ENCODE assay signal across 9 cellular contexts in genomic region chr3:62529230-62529629, GRCh38.
A peak's percentile ranks its signal among the peaks of the same experiment; 100 is the strongest.
DNase-seq lines count a peak whose midpoint lies in the region; ATAC-seq, FAIRE-seq and TF ChIP-seq lines count a peak whose summit lies in the region.
"Had no signal": no experiment of that assay in that cellular context is flagged by ENCODE, and none has a peak within 500 bp of the region (broad histone marks: within the 10 kb centered on the region; RNA-seq: fewer than 3 reads in every experiment).

No MANE protein-coding gene starts in this region.

- ATAC-seq in HepG2: no peak
- ATAC-seq in right lobe of liver: no peak
- ATAC-seq in HG03039 (IDR thresholded peaks at IDR 0.05; ENCODE audit: unreplicated experiment): no peak
- no peak for ATAC-seq in GM18502 (IDR thresholded peaks at IDR 0.05; ENCODE audit: poor library complexity, unreplicated experiment)
- ATAC-seq: T-helper 17 cell had no signal

- TF ChIP-seq POLR2A in HepG2 (IDR thresholded peaks at IDR 0.05; ENCODE audit: insufficient read depth in 1 of 2, low read depth in 2 of 2, low read length in 2 of 2) (no peak), right lobe of liver (IDR thresholded peaks at IDR 0.05) (no peak)

- no peak overlapping the region for H3K4me3 ChIP-seq in HepG2 (replicated peaks in 1 of 3; ENCODE audit: insufficient read depth in 1 of 3, low read depth in 2 of 3, low read length in 3 of 3)
- no peak overlapping the region for H3K4me3 ChIP-seq in right lobe of liver
- H3K4me3 ChIP-seq in left ventricle myocardium inferior: no peak overlapping the region

- H3K9me3 ChIP-seq in HepG2 (ENCODE audit: low read length) (no peaks in the 10 kb centered on the region), right lobe of liver (no peaks in the 10 kb centered on the region), left ventricle myocardium inferior (replicated peaks) (no peaks in the 10 kb centered on the region)

- POLR2A ChIA-PET in HepG2 (lab: Yijun Ruan, JAX): no interaction called here
- POLR2A ChIA-PET in activated CD4-positive, alpha-beta memory T cell treated with anti-CD3 and anti-CD28 coated beads, Interleukin-2, amount 10 ng/mL, durations not matched to agents 7 days and 5 days (lab: Charles Lee): no interaction called here

- H3K27me3 ChIP-seq in HepG2 (ENCODE audit: control insufficient read depth in 1 of 2, insufficient read depth in 2 of 2, low read length in 2 of 2): 0 out of 5 replicates have a peak, but pooled peaks cover 0 to 1% of the 10 kb centered on the region in 2 experiments
- H3K27me3 ChIP-seq in right lobe of liver: no peaks in the 10 kb centered on the region
- H3K27me3 ChIP-seq in left ventricle myocardium inferior (ENCODE audit: low read depth): no peaks in the 10 kb centered on the region

- H3K9me3 Mint-ChIP-seq in activated CD4-positive, alpha-beta memory T cell treated with anti-CD3 and anti-CD28 coated beads, Interleukin-2, amount 10 ng/mL, durations not matched to agents 7 days and 5 days: peaks cover 4% of the 10 kb centered on the region

- H3K27ac Mint-ChIP-seq in activated CD4-positive, alpha-beta memory T cell treated with anti-CD3 and anti-CD28 coated beads, Interleukin-2, amount 10 ng/mL, durations not matched to agents 7 days and 5 days: no peak overlapping the region
- H3K27ac Mint-ChIP-seq: T-helper 17 cell had no signal

- in situ Hi-C loops in HepG2 (cut with HindIII; ENCODE audit: extremely low pct_ligation_motif_present, low pct_unique_long_range_greater_than_20kb): no loop called here

- H3K79me2 ChIP-seq in HepG2 (ENCODE audit: insufficient read depth, low read length): no peaks in the 10 kb centered on the region

- intact Hi-C loops in HepG2 (cut with micrococcal nuclease; ENCODE audit: unreplicated experiment) (no loop called here), right lobe of liver (cut with DNase I) (no loop called here), left ventricle myocardium inferior (cut with micrococcal nuclease) (no loop called here)

- H3K36me3 ChIP-seq in HepG2 (replicated peaks in 1 of 2; ENCODE audit: control insufficient read depth in 1 of 2, insufficient read depth in 2 of 2, low read length in 2 of 2): no peaks in the 10 kb centered on the region
- H3K36me3 ChIP-seq in right lobe of liver: no peaks in the 10 kb centered on the region
- H3K36me3 ChIP-seq in left ventricle myocardium inferior: no peaks in the 10 kb centered on the region

- TF ChIP-seq RAD21 in HepG2 (CRISPR knock-in tag; IDR thresholded peaks at IDR 0.05): no peak

- no peak for TF ChIP-seq CTCF in HepG2 (CRISPR knock-in tag; IDR thresholded peaks at IDR 0.05)
- no peak for TF ChIP-seq CTCF in right lobe of liver (IDR thresholded peaks at IDR 0.05)
- no peak for TF ChIP-seq CTCF in left ventricle myocardium inferior (IDR thresholded peaks at IDR 0.05; ENCODE audit: borderline replicate concordance)

- no peak overlapping the region for H3K27ac ChIP-seq in HepG2 (ENCODE audit: extremely low read length, insufficient read depth, low read length)
- no peak overlapping the region for H3K27ac ChIP-seq in right lobe of liver
- H3K27ac ChIP-seq in left ventricle myocardium inferior (replicated peaks): no peak overlapping the region

- no peaks in the 10 kb centered on the region for H3K4me1 Mint-ChIP-seq in activated CD4-positive, alpha-beta memory T cell treated with anti-CD3 and anti-CD28 coated beads, Interleukin-2, amount 10 ng/mL, durations not matched to agents 7 days and 5 days
- H3K4me1 Mint-ChIP-seq: T-helper 17 cell had no signal

- peak; percentile 8 for FAIRE-seq in HepG2 (lab: Jason Lieb, UNC)
- peak; percentile 59 for FAIRE-seq in urothelium cell line (lab: Jason Lieb, UNC)

- peak; percentile 9 for DNase-seq in HepG2 (ENCODE audit: low spot score)
- DNase-seq in right lobe of liver: no peak
- peak; percentile 16 for DNase-seq in activated CD4-positive, alpha-beta memory T cell treated with anti-CD3 and anti-CD28 coated beads, Interleukin-2, amount 10 ng/mL, durations not matched to agents 7 days and 5 days
- peak; percentile 34 for DNase-seq in left ventricle myocardium inferior
- peak; percentile 56 for DNase-seq in urothelium cell line (ENCODE audit: low spot score)
- DNase-seq in NCI-H1694 treated with DMSO at 0.1 percent for 48 hours (lab: John Stamatoyannopoulos, UW): no peak
- DNase-seq: T-helper 17 cell had no signal

- CTCF ChIA-PET in HepG2 (lab: Yijun Ruan, JAX; ENCODE audit: low intra/inter-chr PET ratio, low total read pairs): no interaction called here
- CTCF ChIA-PET in activated CD4-positive, alpha-beta memory T cell treated with anti-CD3 and anti-CD28 coated beads, Interleukin-2, amount 10 ng/mL, durations not matched to agents 7 days and 5 days (lab: Charles Lee): no interaction called here

- no peaks in the 10 kb centered on the region for H3K36me3 Mint-ChIP-seq in activated CD4-positive, alpha-beta memory T cell treated with anti-CD3 and anti-CD28 coated beads, Interleukin-2, amount 10 ng/mL, durations not matched to agents 7 days and 5 days (ENCODE audit: low read depth)

- H2AFZ ChIP-seq in HepG2 (ENCODE audit: low read length): no peak overlapping the region

- H3K4me1 ChIP-seq in HepG2 (ENCODE audit: insufficient read depth, low read length): no peaks in the 10 kb centered on the region
- H3K4me1 ChIP-seq in right lobe of liver: no peaks in the 10 kb centered on the region
- H3K4me1 ChIP-seq in left ventricle myocardium inferior: no peaks in the 10 kb centered on the region

- no peak overlapping the region for H3K4me3 Mint-ChIP-seq in activated CD4-positive, alpha-beta memory T cell treated with anti-CD3 and anti-CD28 coated beads, Interleukin-2, amount 10 ng/mL, durations not matched to agents 7 days and 5 days
- H3K4me3 Mint-ChIP-seq: T-helper 17 cell had no signal

- no peak overlapping the region for H3K4me2 ChIP-seq in HepG2 (ENCODE audit: low read depth, low read length)

- no peak overlapping the region for H3K9ac ChIP-seq in HepG2 (ENCODE audit: insufficient read depth, low read depth, low read length)

- no TSS peak for BruUV-seq in HepG2 (replicated peaks; lab: Mats Ljungman, UMichigan)

- WGBS in HepG2 (ENCODE audit: low lambda C conversion rate): 27% methylated on average over 4 of the region's 4 CpGs
- 31% methylated on average over 4 of the region's 4 CpGs for WGBS in right lobe of liver (ENCODE audit: insufficient coverage, low coverage, low lambda C conversion rate, missing lambda C conversion rate)

- H4K20me1 ChIP-seq in HepG2 (ENCODE audit: insufficient read depth, low read length): no peaks in the 10 kb centered on the region

- TF ChIP-seq EP300 in HepG2 (IDR thresholded peaks at IDR 0.05; ENCODE audit: low read depth in 2 of 2, low read length in 2 of 2): no peak
- no peak for TF ChIP-seq EP300 in HepG2 (CRISPR knock-in tag; IDR thresholded peaks at IDR 0.05; ENCODE audit: borderline replicate concordance)

- H3K27me3 Mint-ChIP-seq in activated CD4-positive, alpha-beta memory T cell treated with anti-CD3 and anti-CD28 coated beads, Interleukin-2, amount 10 ng/mL, durations not matched to agents 7 days and 5 days: no peaks in the 10 kb centered on the region
- H3K27me3 Mint-ChIP-seq: T-helper 17 cell had no signal

TF ChIP-seq in HepG2, 621 proteins besides CTCF, POLR2A, EP300 and RAD21 (continues in another document):
- TF ChIP-seq ZFP90 (CRISPR knock-in tag; IDR thresholded peaks at IDR 0.05; ENCODE audit: borderline replicate concordance) (0 out of 2 replicates have a peak, but pooled peaks have one; percentile 31), ZNF773 (CRISPR knock-in tag; IDR thresholded peaks at IDR 0.05; ENCODE audit: borderline replicate concordance) (peak; percentile 60; the same call in 1 of the 2 replicates), GTF2F1 (IDR thresholded peaks at IDR 0.05; ENCODE audit: low read length) (no peak), ZNF354B (CRISPR knock-in tag; IDR thresholded peaks at IDR 0.05) (no peak), CERS6 (CRISPR knock-in tag; IDR thresholded peaks at IDR 0.05) (0 out of 2 replicates have a peak, but pooled peaks have one; percentile 46), SKI (IDR thresholded peaks at IDR 0.05; ENCODE audit: partially characterized antibody) (no peak), MEIS2 (CRISPR knock-in tag; IDR thresholded peaks at IDR 0.05) (0 out of 2 replicates have a peak, but pooled peaks have one; percentile 64)

Comparison
In these comparisons a context has a peak if more than half of its experiments do, and no peak if none do; other contexts are left out.
1. DNase-seq: peak in HepG2 (single experiment), activated CD4-positive, alpha-beta memory T cell treated with anti-CD3 and anti-CD28 coated beads, Interleukin-2, amount 10 ng/mL, durations not matched to agents 7 days and 5 days (single experiment), left ventricle myocardium inferior (single experiment) and urothelium cell line (single experiment); none in right lobe of liver (0 of 3) and NCI-H1694 treated with DMSO at 0.1 percent for 48 hours (single experiment).